1 cellular context compared by ENCODE assay signal in the genomic region with DNA sequence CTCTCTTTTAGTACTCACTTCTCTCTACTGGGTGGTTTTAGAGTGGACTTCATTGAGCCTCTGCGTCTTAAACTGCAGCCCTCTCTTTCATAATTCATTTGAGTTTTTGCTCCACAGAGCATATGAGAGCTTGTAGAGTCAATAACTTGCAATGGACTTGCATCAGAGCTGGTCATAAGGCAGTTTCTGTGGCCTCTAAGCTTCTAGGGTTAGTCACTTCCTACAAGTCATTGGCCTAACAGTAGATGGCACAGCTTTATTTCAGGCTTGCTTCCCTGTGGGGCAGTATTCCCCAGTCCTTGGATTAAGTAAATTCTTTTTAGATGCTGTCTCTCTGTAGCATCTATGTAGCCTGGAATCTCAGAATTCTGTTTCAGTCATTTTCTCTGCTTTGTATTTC.
TF ChIP-seq lines count a peak whose summit lies in the region.

No MANE protein-coding gene starts in this region.

TF ChIP-seq in WTC11, 78 proteins besides CTCF, POLR2A, EP300 and RAD21 (continued from another document):
- TF ChIP-seq ESRRA (CRISPR knock-in tag; IDR thresholded peaks at IDR 0.05; ENCODE audit: borderline replicate concordance) = no peak
- TF ChIP-seq TP53 (CRISPR knock-in tag; IDR thresholded peaks at IDR 0.05) = no peak
- TF ChIP-seq ZNF416 (CRISPR knock-in tag; IDR thresholded peaks at IDR 0.05) = no peak
- TF ChIP-seq FOXJ3 (CRISPR knock-in tag; IDR thresholded peaks at IDR 0.05; ENCODE audit: borderline replicate concordance) = no peak
- TF ChIP-seq OVOL2 (CRISPR knock-in tag; IDR thresholded peaks at IDR 0.05; ENCODE audit: borderline replicate concordance) = no peak
